ENCODE assay signal across 1 cellular context in the genomic region with DNA sequence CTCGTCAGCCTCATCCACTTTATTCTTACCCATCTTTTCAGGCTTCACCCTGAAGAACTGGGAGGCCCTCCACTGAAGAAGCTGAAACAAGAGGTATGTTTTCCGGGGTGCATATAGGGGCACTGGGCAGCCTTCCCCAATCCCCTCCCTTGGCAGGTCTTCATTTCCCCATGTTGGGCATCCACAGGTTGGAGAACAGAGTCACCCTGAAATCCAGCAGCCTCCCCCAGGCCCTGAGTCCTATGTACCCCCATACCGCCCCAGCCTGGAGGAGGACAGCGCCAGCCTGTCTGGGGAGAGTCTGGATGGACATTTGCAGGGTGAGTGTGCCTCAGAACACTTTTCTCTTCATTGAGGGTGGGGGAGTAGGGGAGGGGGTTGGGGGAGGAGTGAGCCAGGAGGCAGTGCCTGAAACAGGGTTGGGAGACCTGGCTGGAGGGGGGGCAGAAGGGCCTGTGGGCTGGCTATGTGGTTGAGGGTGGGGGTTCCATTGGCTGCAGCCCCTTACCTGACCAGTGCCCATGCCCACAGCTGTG.
TF ChIP-seq lines count a peak whose summit lies in the region.

No MANE protein-coding gene starts in this region.

TF ChIP-seq in H1, 55 proteins besides CTCF, POLR2A, EP300 and RAD21:
- TF ChIP-seq RFX5 (IDR thresholded peaks at IDR 0.05; ENCODE audit: borderline replicate concordance, low read depth, low read length) (no peak), BACH1 (IDR thresholded peaks at IDR 0.05; ENCODE audit: low read length) (no peak), TAF1 (IDR thresholded peaks at IDR 0.05; ENCODE audit: low read depth, low read length) (no peak), CHD1 (IDR thresholded peaks at IDR 0.05; ENCODE audit: low read depth, low read length) (no peak), SIN3A (conservative IDR thresholded peaks at IDR 0.05 in 1 of 2, IDR thresholded peaks at IDR 0.05 in 1 of 2; ENCODE audit: low read depth in 1 of 2, low read length in 2 of 2) (no peak), CHD2 (IDR thresholded peaks at IDR 0.05; ENCODE audit: low read length) (no peak), SP4 (IDR thresholded peaks at IDR 0.05; ENCODE audit: low read length) (no peak), SIX5 (IDR thresholded peaks at IDR 0.05; ENCODE audit: low read depth, low read length) (no peak), RBBP5 (IDR thresholded peaks at IDR 0.05; ENCODE audit: borderline replicate concordance, low read depth, low read length) (no peak), TAF7 (optimal IDR thresholded peaks at IDR 0.05; ENCODE audit: borderline replicate concordance, low read depth, low read length) (no peak), FOSL1 (IDR thresholded peaks at IDR 0.05; ENCODE audit: insufficient read depth, low read depth, low read length) (no peak), YY1 (IDR thresholded peaks at IDR 0.05; ENCODE audit: low read depth, low read length) (no peak)
- TF ChIP-seq, protein P1, sequence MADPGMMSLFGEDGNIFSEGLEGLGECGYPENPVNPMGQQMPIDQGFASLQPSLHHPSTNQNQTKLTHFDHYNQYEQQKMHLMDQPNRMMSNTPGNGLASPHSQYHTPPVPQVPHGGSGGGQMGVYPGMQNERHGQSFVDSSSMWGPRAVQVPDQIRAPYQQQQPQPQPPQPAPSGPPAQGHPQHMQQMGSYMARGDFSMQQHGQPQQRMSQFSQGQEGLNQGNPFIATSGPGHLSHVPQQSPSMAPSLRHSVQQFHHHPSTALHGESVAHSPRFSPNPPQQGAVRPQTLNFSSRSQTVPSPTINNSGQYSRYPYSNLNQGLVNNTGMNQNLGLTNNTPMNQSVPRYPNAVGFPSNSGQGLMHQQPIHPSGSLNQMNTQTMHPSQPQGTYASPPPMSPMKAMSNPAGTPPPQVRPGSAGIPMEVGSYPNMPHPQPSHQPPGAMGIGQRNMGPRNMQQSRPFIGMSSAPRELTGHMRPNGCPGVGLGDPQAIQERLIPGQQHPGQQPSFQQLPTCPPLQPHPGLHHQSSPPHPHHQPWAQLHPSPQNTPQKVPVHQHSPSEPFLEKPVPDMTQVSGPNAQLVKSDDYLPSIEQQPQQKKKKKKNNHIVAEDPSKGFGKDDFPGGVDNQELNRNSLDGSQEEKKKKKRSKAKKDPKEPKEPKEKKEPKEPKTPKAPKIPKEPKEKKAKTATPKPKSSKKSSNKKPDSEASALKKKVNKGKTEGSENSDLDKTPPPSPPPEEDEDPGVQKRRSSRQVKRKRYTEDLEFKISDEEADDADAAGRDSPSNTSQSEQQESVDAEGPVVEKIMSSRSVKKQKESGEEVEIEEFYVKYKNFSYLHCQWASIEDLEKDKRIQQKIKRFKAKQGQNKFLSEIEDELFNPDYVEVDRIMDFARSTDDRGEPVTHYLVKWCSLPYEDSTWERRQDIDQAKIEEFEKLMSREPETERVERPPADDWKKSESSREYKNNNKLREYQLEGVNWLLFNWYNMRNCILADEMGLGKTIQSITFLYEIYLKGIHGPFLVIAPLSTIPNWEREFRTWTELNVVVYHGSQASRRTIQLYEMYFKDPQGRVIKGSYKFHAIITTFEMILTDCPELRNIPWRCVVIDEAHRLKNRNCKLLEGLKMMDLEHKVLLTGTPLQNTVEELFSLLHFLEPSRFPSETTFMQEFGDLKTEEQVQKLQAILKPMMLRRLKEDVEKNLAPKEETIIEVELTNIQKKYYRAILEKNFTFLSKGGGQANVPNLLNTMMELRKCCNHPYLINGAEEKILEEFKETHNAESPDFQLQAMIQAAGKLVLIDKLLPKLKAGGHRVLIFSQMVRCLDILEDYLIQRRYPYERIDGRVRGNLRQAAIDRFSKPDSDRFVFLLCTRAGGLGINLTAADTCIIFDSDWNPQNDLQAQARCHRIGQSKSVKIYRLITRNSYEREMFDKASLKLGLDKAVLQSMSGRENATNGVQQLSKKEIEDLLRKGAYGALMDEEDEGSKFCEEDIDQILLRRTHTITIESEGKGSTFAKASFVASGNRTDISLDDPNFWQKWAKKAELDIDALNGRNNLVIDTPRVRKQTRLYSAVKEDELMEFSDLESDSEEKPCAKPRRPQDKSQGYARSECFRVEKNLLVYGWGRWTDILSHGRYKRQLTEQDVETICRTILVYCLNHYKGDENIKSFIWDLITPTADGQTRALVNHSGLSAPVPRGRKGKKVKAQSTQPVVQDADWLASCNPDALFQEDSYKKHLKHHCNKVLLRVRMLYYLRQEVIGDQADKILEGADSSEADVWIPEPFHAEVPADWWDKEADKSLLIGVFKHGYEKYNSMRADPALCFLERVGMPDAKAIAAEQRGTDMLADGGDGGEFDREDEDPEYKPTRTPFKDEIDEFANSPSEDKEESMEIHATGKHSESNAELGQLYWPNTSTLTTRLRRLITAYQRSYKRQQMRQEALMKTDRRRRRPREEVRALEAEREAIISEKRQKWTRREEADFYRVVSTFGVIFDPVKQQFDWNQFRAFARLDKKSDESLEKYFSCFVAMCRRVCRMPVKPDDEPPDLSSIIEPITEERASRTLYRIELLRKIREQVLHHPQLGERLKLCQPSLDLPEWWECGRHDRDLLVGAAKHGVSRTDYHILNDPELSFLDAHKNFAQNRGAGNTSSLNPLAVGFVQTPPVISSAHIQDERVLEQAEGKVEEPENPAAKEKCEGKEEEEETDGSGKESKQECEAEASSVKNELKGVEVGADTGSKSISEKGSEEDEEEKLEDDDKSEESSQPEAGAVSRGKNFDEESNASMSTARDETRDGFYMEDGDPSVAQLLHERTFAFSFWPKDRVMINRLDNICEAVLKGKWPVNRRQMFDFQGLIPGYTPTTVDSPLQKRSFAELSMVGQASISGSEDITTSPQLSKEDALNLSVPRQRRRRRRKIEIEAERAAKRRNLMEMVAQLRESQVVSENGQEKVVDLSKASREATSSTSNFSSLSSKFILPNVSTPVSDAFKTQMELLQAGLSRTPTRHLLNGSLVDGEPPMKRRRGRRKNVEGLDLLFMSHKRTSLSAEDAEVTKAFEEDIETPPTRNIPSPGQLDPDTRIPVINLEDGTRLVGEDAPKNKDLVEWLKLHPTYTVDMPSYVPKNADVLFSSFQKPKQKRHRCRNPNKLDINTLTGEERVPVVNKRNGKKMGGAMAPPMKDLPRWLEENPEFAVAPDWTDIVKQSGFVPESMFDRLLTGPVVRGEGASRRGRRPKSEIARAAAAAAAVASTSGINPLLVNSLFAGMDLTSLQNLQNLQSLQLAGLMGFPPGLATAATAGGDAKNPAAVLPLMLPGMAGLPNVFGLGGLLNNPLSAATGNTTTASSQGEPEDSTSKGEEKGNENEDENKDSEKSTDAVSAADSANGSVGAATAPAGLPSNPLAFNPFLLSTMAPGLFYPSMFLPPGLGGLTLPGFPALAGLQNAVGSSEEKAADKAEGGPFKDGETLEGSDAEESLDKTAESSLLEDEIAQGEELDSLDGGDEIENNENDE (IDR thresholded peaks at IDR 0.05; ENCODE audit: insufficient replicate concordance, low read length): no peak
